ENCODE assay signal across 21 cellular contexts in the genomic region with DNA sequence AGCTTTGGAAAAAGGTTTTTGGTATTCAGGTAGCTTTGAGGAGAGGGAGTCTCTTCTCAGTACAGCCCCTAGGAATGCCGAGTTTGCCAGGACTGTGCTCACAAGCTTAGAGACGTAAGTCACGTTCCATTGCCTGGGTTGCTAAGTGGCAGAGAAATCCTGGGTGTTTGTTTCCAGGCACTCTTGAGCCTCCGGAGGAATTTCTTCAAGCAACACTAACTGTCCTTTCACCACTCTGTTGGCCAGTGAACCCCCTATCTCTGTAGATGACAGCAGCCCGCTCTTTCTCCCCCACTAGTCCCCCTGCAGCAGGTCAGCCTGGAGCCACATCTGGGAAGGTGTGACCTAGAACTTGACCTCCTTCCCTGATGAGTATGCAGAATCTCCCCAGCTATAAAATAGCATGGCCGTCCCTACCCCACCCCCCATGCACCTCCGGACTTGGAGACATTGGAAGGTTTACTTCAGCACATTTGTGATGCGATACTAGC.
DNase-seq lines count a peak whose midpoint lies in the region; TF ChIP-seq lines count a peak whose summit lies in the region.
"Had no signal": no experiment of that assay in that cellular context is flagged by ENCODE, and none has a peak within 500 bp of the region (broad histone marks: within the 10 kb centered on the region; RNA-seq: fewer than 3 reads in every experiment).

No MANE protein-coding gene starts in this region.

- no peaks in the 10 kb centered on the region for H4K20me1 ChIP-seq in BLaER1 treated with 17β-estradiol and CSF1 and Interleukin-3, amounts not matched to agents 10 nM and 100 nM

- H3K9me3 ChIP-seq in BLaER1 treated with 17β-estradiol and CSF1 and Interleukin-3, amounts not matched to agents 10 nM and 100 nM (replicated peaks in 1 of 11) = peaks cover 0 to 14% (median 0%) of the 10 kb centered on the region in 11 experiments; a peak in 4 of 22 replicates
- H3K9me3 ChIP-seq in mesenchymal stem cell (ENCODE audit: control insufficient read depth, low read length) = no peaks in the 10 kb centered on the region

- H2BK120ac ChIP-seq in mesenchymal stem cell (ENCODE audit: low read depth, low read length) = peak overlapping the region; percentile 71

- WGBS in mesenchymal stem cell = 73% methylated on average over 8 of the region's 8 CpGs

- H2AFZ ChIP-seq in mesenchymal stem cell (ENCODE audit: low read depth, low read length) = no peak overlapping the region

- H3K4me2 ChIP-seq in BLaER1 treated with 17β-estradiol and CSF1 and Interleukin-3, amounts not matched to agents 10 nM and 100 nM = peak overlapping the region; percentile 7 to 91 (median 83); a peak in 10 of 22 replicates
- H3K4me2 ChIP-seq in mesenchymal stem cell (ENCODE audit: low read length, poor library complexity, severe bottlenecking) = no peak overlapping the region

- H3K27ac ChIP-seq in BLaER1 treated with 17β-estradiol and CSF1 and Interleukin-3, amounts not matched to agents 10 nM and 100 nM = no peak overlapping the region
- H3K27ac ChIP-seq in cingulate gyrus (ENCODE audit: low read depth, low read length) = peak overlapping the region; percentile 54
- no peak overlapping the region for H3K27ac ChIP-seq in mesenchymal stem cell (ENCODE audit: low read length, poor library complexity, severe bottlenecking)

- no peak overlapping the region for H3K4me3 ChIP-seq in BLaER1 treated with 17β-estradiol and CSF1 and Interleukin-3, amounts not matched to agents 10 nM and 100 nM
- H3K4me3 ChIP-seq in mesenchymal stem cell (ENCODE audit: insufficient read depth in 1 of 2, low read depth in 1 of 2, low read length in 2 of 2) (no peak overlapping the region), retinal pigment epithelial cell (ENCODE audit: low read length) (no peak overlapping the region)

- H3K14ac ChIP-seq in mesenchymal stem cell (ENCODE audit: low read length in 2 of 2) = peak overlapping the region in 1 of 2 experiments; percentile 51

- DNase-seq in mesenchymal stem cell (no peak), retinal pigment epithelial cell (ENCODE audit: low read depth) (peak; percentile 71), NCI-H2227 treated with DMSO at 0.1 percent for 48 hours (lab: John Stamatoyannopoulos, UW) (no peak), amniotic stem cell (lab: John Stamatoyannopoulos, UW) (no peak), NCI-H2107 (lab: John Stamatoyannopoulos, UW) (no peak), DMS79 treated with DMSO at 0.1 percent for 48 hours (lab: John Stamatoyannopoulos, UW) (no peak)
- DNase-seq: activated CD4-positive, alpha-beta T cell treated with anti-CD3 and anti-CD28 coated beads for 48 hours; activated naive CD8-positive, alpha-beta T cell treated with anti-CD3 and anti-CD28 coated beads, Interleukin-2, amount 50 U/mL, for 24 hours; activated T-cell treated with anti-CD3 and anti-CD28 coated beads, Interleukin-2, amount 50 U/mL, for 72 hours; Calu3; GDM1; HCEC 1CT; MM.1S; naive B cell; NCI-H187 treated with DMSO at 0.1 percent for 48 hours; NCI-H510A; OCI-M1; stimulated activated CD4-positive, alpha-beta T cell treated with anti-CD3 and anti-CD28 coated beads, Interleukin-4, amount 100 ng/mL, for 1 hour; stimulated activated CD8-positive, alpha-beta memory T cell treated with anti-CD3 and anti-CD28 coated beads, Interleukin-4, amount 100 ng/mL, for 48 hours had no signal

- H3K27me3 ChIP-seq in BLaER1 treated with 17β-estradiol and CSF1 and Interleukin-3, amounts not matched to agents 10 nM and 100 nM = peaks cover 0 to 10% (median 0%) of the 10 kb centered on the region in 11 experiments; a peak in 5 of 22 replicates
- no peaks in the 10 kb centered on the region for H3K27me3 ChIP-seq in mesenchymal stem cell (ENCODE audit: control insufficient read depth in 1 of 2, insufficient read depth in 1 of 2, low read length in 2 of 2)

- peaks cover 69 to 92% (median 82%) of the 10 kb centered on the region in 10 experiments for H3K4me1 ChIP-seq in BLaER1 treated with 17β-estradiol and CSF1 and Interleukin-3, amounts not matched to agents 10 nM and 100 nM
- peaks cover 5% of the 10 kb centered on the region for H3K4me1 ChIP-seq in mesenchymal stem cell (ENCODE audit: control insufficient read depth, insufficient read depth, low read depth, low read length)

- peak overlapping the region; percentile 88 for H2BK15ac ChIP-seq in mesenchymal stem cell (ENCODE audit: low read depth, poor library complexity, severe bottlenecking)

- H2BK5ac ChIP-seq in mesenchymal stem cell (ENCODE audit: low read depth, low read length, poor library complexity, severe bottlenecking) = no peak overlapping the region

- no peak overlapping the region for H4K8ac ChIP-seq in mesenchymal stem cell (ENCODE audit: low read length)

- H2BK12ac ChIP-seq in mesenchymal stem cell (ENCODE audit: low read length in 2 of 2) = peak overlapping the region; percentile 57 to 87

- H3K79me1 ChIP-seq in mesenchymal stem cell (replicated peaks; ENCODE audit: low read length, poor library complexity, severe bottlenecking) = no peaks in the 10 kb centered on the region

- no peak overlapping the region for H3K9ac ChIP-seq in BLaER1 treated with 17β-estradiol and CSF1 and Interleukin-3, amounts not matched to agents 10 nM and 100 nM
- H3K9ac ChIP-seq in mesenchymal stem cell (ENCODE audit: low read length) = no peak overlapping the region

- TF ChIP-seq CTCF in retinal pigment epithelial cell (conservative IDR thresholded peaks at IDR 0.05; ENCODE audit: low read depth, low read length) = no peak

- no peak overlapping the region for H2AK5ac ChIP-seq in mesenchymal stem cell (ENCODE audit: low read length, severe bottlenecking)

- H4K91ac ChIP-seq in mesenchymal stem cell (ENCODE audit: low read length) = no peak overlapping the region

- no peak overlapping the region for H3K4ac ChIP-seq in mesenchymal stem cell (ENCODE audit: low read depth in 1 of 2, low read length in 2 of 2)

- peak overlapping the region in 1 of 2 experiments; percentile 5 for H3K23ac ChIP-seq in mesenchymal stem cell (ENCODE audit: low read length in 2 of 2)

- H3K18ac ChIP-seq in mesenchymal stem cell (ENCODE audit: low read depth in 1 of 2, low read length in 2 of 2) = peak overlapping the region; percentile 4 to 74

- H3K36me3 ChIP-seq in BLaER1 treated with 17β-estradiol and CSF1 and Interleukin-3, amounts not matched to agents 10 nM and 100 nM = no peaks in the 10 kb centered on the region
- no peaks in the 10 kb centered on the region for H3K36me3 ChIP-seq in mesenchymal stem cell (ENCODE audit: control insufficient read depth in 1 of 2, insufficient read depth in 2 of 2, low read depth in 1 of 2, low read length in 2 of 2)
